In the genomic region with DNA sequence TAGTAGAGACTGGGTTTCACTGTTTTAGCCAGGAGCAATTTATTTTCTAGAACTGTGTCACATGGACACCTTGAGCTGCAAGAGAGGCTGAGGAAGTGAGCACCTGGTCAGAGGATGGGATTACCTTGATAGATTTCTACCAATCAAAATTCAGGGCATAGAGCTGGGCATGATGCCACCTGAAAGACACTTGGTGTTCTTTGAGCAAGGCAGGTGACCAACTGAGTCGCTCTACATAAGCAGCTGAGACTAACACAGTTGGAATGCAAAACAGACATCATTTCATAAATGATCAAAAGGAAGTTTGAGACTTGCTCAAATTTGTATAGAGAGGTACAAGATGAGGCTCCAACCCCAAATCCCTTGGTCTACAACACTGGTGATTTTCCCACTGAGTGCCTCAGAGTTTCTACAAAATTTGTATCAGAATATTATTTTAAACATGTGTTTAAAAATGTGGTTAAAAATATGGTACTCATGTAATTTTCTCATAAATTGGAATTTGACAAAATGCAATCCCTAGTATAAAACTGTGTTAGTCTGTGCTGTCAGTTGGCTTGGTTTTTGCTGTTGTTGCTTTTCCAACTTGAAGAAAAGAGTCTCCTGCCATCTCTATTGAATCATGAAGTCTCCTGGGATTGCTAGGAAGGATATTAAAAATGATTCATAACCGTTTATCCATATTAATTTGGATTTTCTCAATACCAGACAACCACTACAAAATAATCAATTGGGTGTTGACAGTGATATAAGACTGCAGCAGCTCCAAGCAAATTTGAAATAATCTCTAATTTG, we compare ENCODE assay signal across 25 cellular contexts.
"Had no signal": no experiment of that assay in that cellular context is flagged by ENCODE, and none has a peak within 500 bp of the region (broad histone marks: within the 10 kb centered on the region; RNA-seq: fewer than 3 reads in every experiment).

No MANE protein-coding gene starts in this region.

- FAIRE-seq: colon had no signal

- H3K4me3 Mint-ChIP-seq: dendritic cell treated with granulocyte-macrophage colony-stimulating factor and Interleukin-4, amounts not matched to agents 40 ng/mL and 50 ng/mL, for 4 days; effector memory CD8-positive, alpha-beta T cell; naive B cell; stimulated activated naive B cell treated with anti-CD40 and anti-IgM and Interleukin-4, amounts not matched to agents 10 μg/mL and 1 μg/mL and 100 μg/mL, for 72 hours; stimulated activated naive CD8-positive, alpha-beta T cell treated with anti-CD3 and anti-CD28 coated beads, Interleukin-15, amount 100 ng/mL, for 72 hours had no signal

- H3K27ac ChIP-seq: gastroesophageal sphincter, left ventricle myocardium inferior, lower lobe of right lung, neutrophil, ovary, right atrium auricular region, sigmoid colon, skin epidermis, thoracic aorta, transverse colon had no signal

- H3K27ac Mint-ChIP-seq: dendritic cell treated with granulocyte-macrophage colony-stimulating factor and Interleukin-4, amounts not matched to agents 40 ng/mL and 50 ng/mL, for 4 days; effector memory CD8-positive, alpha-beta T cell; naive B cell; stimulated activated naive B cell treated with anti-CD40 and anti-IgM and Interleukin-4, amounts not matched to agents 10 μg/mL and 1 μg/mL and 100 μg/mL, for 72 hours; stimulated activated naive CD8-positive, alpha-beta T cell treated with anti-CD3 and anti-CD28 coated beads, Interleukin-15, amount 100 ng/mL, for 72 hours had no signal

- H3K27me3 Mint-ChIP-seq: dendritic cell treated with granulocyte-macrophage colony-stimulating factor and Interleukin-4, amounts not matched to agents 40 ng/mL and 50 ng/mL, for 4 days; naive B cell; stimulated activated naive B cell treated with anti-CD40 and anti-IgM and Interleukin-4, amounts not matched to agents 10 μg/mL and 1 μg/mL and 100 μg/mL, for 72 hours had no signal

- H3K4me1 ChIP-seq: gastroesophageal sphincter, left ventricle myocardium inferior, lower lobe of right lung, right atrium auricular region, sigmoid colon, transverse colon had no signal

- H3K9me3 ChIP-seq: gastroesophageal sphincter, left ventricle myocardium inferior, lower lobe of right lung, neutrophil, ovary, right atrium auricular region, sigmoid colon, thoracic aorta, transverse colon had no signal

- H3K4me3 ChIP-seq: gastroesophageal sphincter, left ventricle myocardium inferior, lower lobe of right lung, ovary, right atrium auricular region, sigmoid colon, skin epidermis, thoracic aorta, transverse colon had no signal

- H3K36me3 ChIP-seq: gastroesophageal sphincter, left ventricle myocardium inferior, lower lobe of right lung, neutrophil, ovary, right atrium auricular region, sigmoid colon, thoracic aorta, transverse colon had no signal

- H3K36me3 Mint-ChIP-seq: naive B cell; stimulated activated naive B cell treated with anti-CD40 and anti-IgM and Interleukin-4, amounts not matched to agents 10 μg/mL and 1 μg/mL and 100 μg/mL, for 72 hours had no signal

- H3K4me1 Mint-ChIP-seq: naive B cell; stimulated activated naive B cell treated with anti-CD40 and anti-IgM and Interleukin-4, amounts not matched to agents 10 μg/mL and 1 μg/mL and 100 μg/mL, for 72 hours; stimulated activated naive CD8-positive, alpha-beta T cell treated with anti-CD3 and anti-CD28 coated beads, Interleukin-15, amount 100 ng/mL, for 72 hours had no signal

- H3K9me3 Mint-ChIP-seq: dendritic cell treated with granulocyte-macrophage colony-stimulating factor and Interleukin-4, amounts not matched to agents 40 ng/mL and 50 ng/mL, for 4 days; effector memory CD8-positive, alpha-beta T cell; stimulated activated naive B cell treated with anti-CD40 and anti-IgM and Interleukin-4, amounts not matched to agents 10 μg/mL and 1 μg/mL and 100 μg/mL, for 72 hours; stimulated activated naive CD8-positive, alpha-beta T cell treated with anti-CD3 and anti-CD28 coated beads, Interleukin-15, amount 100 ng/mL, for 72 hours had no signal

- ATAC-seq: effector memory CD8-positive, alpha-beta T cell; gastroesophageal sphincter; left cardiac atrium; lower lobe of right lung; stimulated activated naive B cell treated with anti-CD40 and anti-IgM and Interleukin-4, amounts not matched to agents 10 μg/mL and 1 μg/mL and 100 μg/mL, for 72 hours; stimulated activated naive CD8-positive, alpha-beta T cell treated with anti-CD3 and anti-CD28 coated beads, Interleukin-15, amount 100 ng/mL, for 72 hours had no signal

- H3K27me3 ChIP-seq: gastroesophageal sphincter, neutrophil, right atrium auricular region, sigmoid colon, transverse colon had no signal

- DNase-seq: cerebellar nuclear complex; effector memory CD8-positive, alpha-beta T cell; erythroblast; glutamatergic neuron; islet precursor cell; left cardiac atrium; left ventricle myocardium inferior; lower lobe of right lung; mesendoderm; naive B cell; ovary; sigmoid colon; stimulated activated CD4-positive, alpha-beta T cell treated with anti-CD3 and anti-CD28 coated beads, Interleukin-2, amount 100 ng/mL, for 24 hours; stimulated activated CD4-positive, alpha-beta T cell treated with anti-CD3 and anti-CD28 coated beads, Interleukin-4, amount 100 ng/mL, for 4 hours; stimulated activated naive B cell treated with anti-CD40 and anti-IgM and Interleukin-4, amounts not matched to agents 10 μg/mL and 1 μg/mL and 100 μg/mL, for 72 hours; stimulated activated naive CD8-positive, alpha-beta T cell treated with anti-CD3 and anti-CD28 coated beads, Interleukin-15, amount 100 ng/mL, for 72 hours; substantia nigra; transverse colon had no signal
